ENCODE assay signal across 1 cellular context in the genomic region with DNA sequence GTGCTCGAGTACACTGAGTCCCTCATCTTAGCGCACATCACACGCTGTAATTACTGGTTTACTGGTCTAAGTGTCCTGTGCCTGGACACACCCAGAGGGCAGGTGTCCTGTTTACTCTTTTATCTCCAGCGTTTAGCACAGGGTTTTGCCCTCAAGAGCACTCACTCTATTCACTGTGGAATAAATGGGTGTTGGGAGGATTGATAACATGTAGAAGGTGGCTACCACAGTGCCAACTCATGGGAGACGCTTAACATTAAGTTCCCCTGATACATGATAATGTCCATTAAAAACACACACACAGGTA.
TF ChIP-seq lines count a peak whose summit lies in the region.

No MANE protein-coding gene starts in this region.

TF ChIP-seq in HepG2, 621 proteins besides CTCF, POLR2A, EP300 and RAD21 (continued from another document):
- TF ChIP-seq ZNF503 (CRISPR knock-in tag; IDR thresholded peaks at IDR 0.05) = no peak
TF ChIP-seq in HepG2: peak in this region for 0.
